Comparison of ENCODE assay signal across 1 cellular context in genomic region chr2:119466373-119466772, GRCh38.
TF ChIP-seq lines count a peak whose summit lies in the region.

No MANE protein-coding gene starts in this region.

TF ChIP-seq in Ishikawa, 13 proteins besides CTCF, POLR2A, EP300 and RAD21 (continued from another document):
- TF ChIP-seq REST (IDR thresholded peaks at IDR 0.05; ENCODE audit: low read depth) (no peak), EGR1 (IDR thresholded peaks at IDR 0.05) (no peak)
